In genomic region chr16:87963400-87963799, GRCh38 we compare ENCODE assay signal across 9 cellular contexts. TPM values are rescaled to one million over a fixed set of nuclear protein-coding genes. Genes with fewer than 3 reads are reported as not detected.
DNase-seq lines count a peak whose midpoint lies in the region; ATAC-seq and TF ChIP-seq lines count a peak whose summit lies in the region.
"Had no signal": no experiment of that assay in that cellular context is flagged by ENCODE, and none has a peak within 500 bp of the region (broad histone marks: within the 10 kb centered on the region; RNA-seq: fewer than 3 reads in every experiment).

No MANE protein-coding gene starts in this region.

- no peak overlapping the region for H3K18ac ChIP-seq in trophoblast cell (ENCODE audit: low read length)

- H3K9ac ChIP-seq in trophoblast cell (ENCODE audit: low read length) = no peak overlapping the region

- H2BK12ac ChIP-seq in trophoblast cell (ENCODE audit: low read length) = no peak overlapping the region

- H3K23ac ChIP-seq in trophoblast cell (ENCODE audit: low read length) = no peak overlapping the region

- H3K9me3 ChIP-seq in breast epithelium (no peaks in the 10 kb centered on the region), trophoblast cell (ENCODE audit: insufficient read depth, low read depth, low read length) (no peaks in the 10 kb centered on the region), BE2C (no peaks in the 10 kb centered on the region)

- no peak overlapping the region for H4K91ac ChIP-seq in trophoblast cell (ENCODE audit: low read depth, low read length)

- ATAC-seq in HG03159 (IDR thresholded peaks at IDR 0.05; ENCODE audit: unreplicated experiment) = no peak
- ATAC-seq in HG03378 (IDR thresholded peaks at IDR 0.05; ENCODE audit: unreplicated experiment) = no peak

- DNase-seq in AG08395 (ENCODE audit: low spot score) (peak; percentile 87), T-helper 9 cell (peak; percentile 26), breast epithelium (ENCODE audit: low spot score in 2 of 2) (no peak), trophoblast cell (peak in 1 of 2 donors; percentile 36), BE2C (no peak), NAMALWA (ENCODE audit: low spot score) (no peak)

- no peak for TF ChIP-seq POLR2A in breast epithelium (IDR thresholded peaks at IDR 0.05)

- no peak overlapping the region for H2AK5ac ChIP-seq in trophoblast cell (ENCODE audit: low read length)

- peaks cover 9% of the 10 kb centered on the region for H3K79me2 ChIP-seq in trophoblast cell (ENCODE audit: control insufficient read depth, insufficient read depth, low read length, poor library complexity)

- H3K79me1 ChIP-seq in trophoblast cell (ENCODE audit: low read length) = no peaks in the 10 kb centered on the region

- H3K4me1 ChIP-seq in breast epithelium = peaks cover 5 to 7% of the 10 kb centered on the region in 2 donors
- H3K4me1 ChIP-seq in trophoblast cell (ENCODE audit: control insufficient read depth in 1 of 2, insufficient read depth in 2 of 2, low read length in 2 of 2) = peaks cover 0 to under 1% of the 10 kb centered on the region in 2 experiments
- H3K4me1 ChIP-seq in BE2C = peaks cover 20% of the 10 kb centered on the region

- H3K27ac ChIP-seq in breast epithelium (peak overlapping the region; percentile 23 to 94), trophoblast cell (ENCODE audit: low read depth, low read length) (no peak overlapping the region)

- peak overlapping the region; percentile 70 for H3K4ac ChIP-seq in trophoblast cell (ENCODE audit: low read depth, low read length)

- H2BK5ac ChIP-seq in trophoblast cell (ENCODE audit: low read depth, low read length, poor library complexity) = no peak overlapping the region

- H4K12ac ChIP-seq in trophoblast cell (ENCODE audit: low read depth, low read length) = no peak overlapping the region

- H3K27me3 ChIP-seq in breast epithelium (no peaks in the 10 kb centered on the region), trophoblast cell (ENCODE audit: insufficient read depth, low read length) (no peaks in the 10 kb centered on the region), BE2C (no peaks in the 10 kb centered on the region)

- H3K36me3 ChIP-seq in breast epithelium = no peaks in the 10 kb centered on the region
- peaks cover 7 to 8% of the 10 kb centered on the region in 2 experiments for H3K36me3 ChIP-seq in trophoblast cell (ENCODE audit: control insufficient read depth in 1 of 2, insufficient read depth in 2 of 2, low read length in 2 of 2)
- H3K36me3 ChIP-seq in BE2C = no peaks in the 10 kb centered on the region

- intact Hi-C loops in breast epithelium (cut with DNase I; ENCODE audit: low total_unique reads) = no loop called here

- WGBS in trophoblast cell (ENCODE audit: extremely low coverage, insufficient coverage, insufficient read length) = no CpG with 5 or more reads among the region's 9 CpGs

- H2BK120ac ChIP-seq in trophoblast cell (ENCODE audit: insufficient read depth, low read length, poor library complexity) = no peak overlapping the region

- no peak overlapping the region for H3K4me2 ChIP-seq in trophoblast cell (ENCODE audit: low read length)

- H3K4me3 ChIP-seq in breast epithelium (no peak overlapping the region), trophoblast cell (ENCODE audit: low read depth, low read length) (no peak overlapping the region), BE2C (ENCODE audit: low read depth, low read length) (no peak overlapping the region)

- H2AFZ ChIP-seq in trophoblast cell (ENCODE audit: insufficient read depth, low read length, poor library complexity) = no peak overlapping the region

- TF ChIP-seq CTCF in breast epithelium (IDR thresholded peaks at IDR 0.05) = no peak
- no peak for TF ChIP-seq CTCF in BE2C (IDR thresholded peaks at IDR 0.05; ENCODE audit: low read depth, low read length)

- no peak overlapping the region for H4K8ac ChIP-seq in trophoblast cell (ENCODE audit: low read depth, low read length)

- H3K14ac ChIP-seq in trophoblast cell (ENCODE audit: low read length) = no peak overlapping the region

RNA-seq across cellular contexts. Expression of gene BANP, which starts 12.2 kb away (rescaled TPM):
- total RNA-seq in breast epithelium = 10 to 100 TPM; 21.9 to 45.4 (median 32.4) TPM
- polyA plus RNA-seq in trophoblast cell (2013) = 30.9 and 33.0 TPM in 2 replicates
- polyA plus RNA-seq in BE2C (2012; ENCODE audit: insufficient read depth, insufficient read length, low read depth) = 69.2 TPM

RNA-seq across cellular contexts. Expression of gene CA5A, which starts 27.1 kb away (rescaled TPM):
- not detected for total RNA-seq in breast epithelium
- polyA plus RNA-seq in trophoblast cell (2013) = not detected in 2 replicates
- polyA plus RNA-seq in BE2C (2012; ENCODE audit: insufficient read depth, insufficient read length, low read depth) = 0.23 TPM
- polyA plus RNA-seq: adipose tissue had no signal

Comparison
In these comparisons a context has a peak if more than half of its experiments do, and no peak if none do; other contexts are left out.
1. DNase-seq: peak in AG08395 (single experiment) and T-helper 9 cell (single experiment); none in breast epithelium (0 of 2), BE2C (single experiment) and NAMALWA (single experiment).